Comparison of ENCODE assay signal across 8 cellular contexts in the genomic region with DNA sequence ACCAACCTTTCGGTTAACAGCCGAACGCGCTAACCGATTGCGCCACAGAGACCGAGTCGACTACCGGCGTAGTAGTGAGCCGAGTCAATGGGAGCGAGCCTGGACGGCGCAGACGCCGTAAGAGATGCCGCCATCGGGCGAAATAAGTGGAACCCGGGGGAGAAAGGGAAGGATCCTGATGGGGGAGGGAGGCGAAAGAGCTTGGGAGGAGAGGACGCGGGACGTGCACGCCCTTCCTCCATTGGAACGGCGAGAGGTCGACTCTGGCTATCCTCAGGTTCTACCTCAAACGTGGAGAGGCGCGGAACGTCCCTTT. TPM values are rescaled to one million over a fixed set of nuclear protein-coding genes. Genes with fewer than 3 reads are reported as not detected.
A peak's percentile ranks its signal among the peaks of the same experiment; 100 is the strongest.
DNase-seq lines count a peak whose midpoint lies in the region; ATAC-seq and TF ChIP-seq lines count a peak whose summit lies in the region.

No MANE protein-coding gene starts in this region.

- H2AFZ ChIP-seq in trophoblast cell (ENCODE audit: insufficient read depth, low read length, poor library complexity): peak overlapping the region; percentile 67

- peak; percentile 82 to 87 (median 86) for DNase-seq in CD4-positive, alpha-beta memory T cell
- DNase-seq in NCI-H1105 treated with DMSO at 0.1 percent for 48 hours (lab: John Stamatoyannopoulos, UW): peak; percentile 75
- peak; percentile 58 for DNase-seq in T follicular helper cell (ENCODE audit: low read depth)
- peak; percentile 92 for DNase-seq in adipocyte (ENCODE audit: low read depth)
- DNase-seq in cardiac septum (ENCODE audit: low spot score): peak; percentile 88
- peak; percentile 77 to 88 for DNase-seq in trophoblast cell
- DNase-seq in tibial nerve (ENCODE audit: low spot score in 2 of 2): peak; percentile 73 to 81

- no peak overlapping the region for H3K4ac ChIP-seq in trophoblast cell (ENCODE audit: low read depth, low read length)

- peaks cover 15% of the 10 kb centered on the region for H3K36me3 ChIP-seq in CD4-positive, alpha-beta memory T cell (ENCODE audit: insufficient read depth, low read length)
- H3K36me3 ChIP-seq in adipocyte (ENCODE audit: control insufficient read depth, insufficient read depth, low read length, severe bottlenecking) (peaks cover 18% of the 10 kb centered on the region), trophoblast cell (ENCODE audit: control insufficient read depth in 1 of 2, insufficient read depth in 2 of 2, low read length in 2 of 2) (peaks cover 20 to 23% of the 10 kb centered on the region in 2 experiments), tibial nerve (peaks cover 0 to 28% (median 4%) of the 10 kb centered on the region in 3 donors)

- H3K27me3 Mint-ChIP-seq in CD4-positive, alpha-beta memory T cell: peaks cover 9 to 18% of the 10 kb centered on the region in 2 donors

- H3K9ac ChIP-seq in adipocyte (ENCODE audit: low read length) (peak overlapping the region; percentile 86), trophoblast cell (ENCODE audit: low read length) (peak overlapping the region; percentile 42)

- peak overlapping the region; percentile 12 for H3K14ac ChIP-seq in trophoblast cell (ENCODE audit: low read length)

- no peak for TF ChIP-seq POLR2A in tibial nerve (IDR thresholded peaks at IDR 0.05)

- no peak overlapping the region for H4K12ac ChIP-seq in trophoblast cell (ENCODE audit: low read depth, low read length)

- H3K23ac ChIP-seq in trophoblast cell (ENCODE audit: low read length): no peak overlapping the region

- no peak overlapping the region for H2BK120ac ChIP-seq in trophoblast cell (ENCODE audit: insufficient read depth, low read length, poor library complexity)

- peaks cover 18 to 34% of the 10 kb centered on the region in 2 donors for H3K36me3 Mint-ChIP-seq in CD4-positive, alpha-beta memory T cell

- peak overlapping the region; percentile 84 for H3K27ac ChIP-seq in CD4-positive, alpha-beta memory T cell (ENCODE audit: low read depth, low read length)
- peak overlapping the region; percentile 28 for H3K27ac ChIP-seq in trophoblast cell (ENCODE audit: low read depth, low read length)
- peak overlapping the region; percentile 41 to 91 (median 88) for H3K27ac ChIP-seq in tibial nerve

- intact Hi-C loops in CD4-positive, alpha-beta memory T cell (cut with micrococcal nuclease): loop anchor here (1.0 to 5.0 kb wide), 10 partner anchors 23 to 401 kb away; partner anchors contain the start of genes CWC25, PIP4K2B and RPL23
- intact Hi-C loops in cardiac septum (cut with DNase I): loop anchor here (2.0 kb wide), 3 partner anchors 21 to 49 kb away; partner anchors contain the start of genes CISD3 and PIP4K2B

- peak overlapping the region; percentile 94 for H3K4me2 ChIP-seq in trophoblast cell (ENCODE audit: low read length)

- H3K18ac ChIP-seq in trophoblast cell (ENCODE audit: low read length): no peak overlapping the region

- no peak overlapping the region for H2BK12ac ChIP-seq in trophoblast cell (ENCODE audit: low read length)

- peaks cover 62% of the 10 kb centered on the region for H3K4me1 ChIP-seq in CD4-positive, alpha-beta memory T cell (ENCODE audit: insufficient read depth, low read length)
- H3K4me1 ChIP-seq in adipocyte (ENCODE audit: control insufficient read depth, insufficient read depth, low read length): peaks cover 39% of the 10 kb centered on the region
- peaks cover 9 to 14% of the 10 kb centered on the region in 2 experiments for H3K4me1 ChIP-seq in trophoblast cell (ENCODE audit: control insufficient read depth in 1 of 2, insufficient read depth in 2 of 2, low read length in 2 of 2)
- H3K4me1 ChIP-seq in tibial nerve: peaks cover 0 to 64% (median 49%) of the 10 kb centered on the region in 4 donors

- H2BK5ac ChIP-seq in trophoblast cell (ENCODE audit: low read depth, low read length, poor library complexity): no peak overlapping the region

- H3K79me2 ChIP-seq in trophoblast cell (ENCODE audit: control insufficient read depth, insufficient read depth, low read length, poor library complexity): peaks cover 28% of the 10 kb centered on the region

- peaks cover 0 to 14% (median 0%) of the 10 kb centered on the region in 8 donors for H3K9me3 Mint-ChIP-seq in CD4-positive, alpha-beta memory T cell

- peak overlapping the region; percentile 67 to 94 for H3K4me3 ChIP-seq in CD4-positive, alpha-beta memory T cell (ENCODE audit: low read length in 2 of 2)
- H3K4me3 ChIP-seq in adipocyte (ENCODE audit: low read length): peak overlapping the region; percentile 97
- peak overlapping the region; percentile 89 for H3K4me3 ChIP-seq in trophoblast cell (ENCODE audit: low read depth, low read length)
- peak overlapping the region; percentile 67 to 87 (median 76) for H3K4me3 ChIP-seq in tibial nerve

- H3K27me3 ChIP-seq in CD4-positive, alpha-beta memory T cell (ENCODE audit: insufficient read depth, low read length): peaks cover 30% of the 10 kb centered on the region
- H3K27me3 ChIP-seq in adipocyte (replicated peaks; ENCODE audit: control insufficient read depth, insufficient read depth, low read length) (no peaks in the 10 kb centered on the region), trophoblast cell (ENCODE audit: insufficient read depth, low read length) (no peaks in the 10 kb centered on the region), tibial nerve (peaks cover 0 to 3% of the 10 kb centered on the region in 2 donors)

- H3K9me3 ChIP-seq in CD4-positive, alpha-beta memory T cell (ENCODE audit: control insufficient read depth in 1 of 2, low read length in 2 of 2): no peaks in the 10 kb centered on the region
- no peaks in the 10 kb centered on the region for H3K9me3 ChIP-seq in adipocyte (ENCODE audit: control insufficient read depth, low read length)
- no peaks in the 10 kb centered on the region for H3K9me3 ChIP-seq in trophoblast cell (ENCODE audit: insufficient read depth, low read depth, low read length)
- no peaks in the 10 kb centered on the region for H3K9me3 ChIP-seq in tibial nerve

- peaks cover 30% of the 10 kb centered on the region for H3K79me1 ChIP-seq in trophoblast cell (ENCODE audit: low read length)

- no peak for TF ChIP-seq EP300 in tibial nerve (IDR thresholded peaks at IDR 0.05)

- WGBS in trophoblast cell (ENCODE audit: extremely low coverage, insufficient coverage, insufficient read length): no CpG with 5 or more reads among the region's 32 CpGs
- WGBS in tibial nerve, 2 donors: 1% methylated on average over 32 of the region's 32 CpGs

- ATAC-seq in GM21825 (IDR thresholded peaks at IDR 0.05; ENCODE audit: unreplicated experiment): peak; percentile 30

- no peak for TF ChIP-seq CTCF in tibial nerve (IDR thresholded peaks at IDR 0.05)

- POLR2A ChIA-PET in CD4-positive, alpha-beta memory T cell (lab: Charles Lee; ENCODE audit: partially characterized antibody): interaction anchor here (0.6 to 5.5 kb wide), 20 partner anchors 11 to 444 kb away, joined by 3 to 50 read pairs (median 6); partner anchors contain the start of genes CISD3, CWC25, LASP1 and MLLT6

- H3K4me1 Mint-ChIP-seq in CD4-positive, alpha-beta memory T cell: peaks cover 26 to 58% (median 45%) of the 10 kb centered on the region in 4 donors

- peak overlapping the region; percentile 30 for H4K8ac ChIP-seq in trophoblast cell (ENCODE audit: low read depth, low read length)

- peak overlapping the region; percentile 95 to 100 (median 99) for H3K4me3 Mint-ChIP-seq in CD4-positive, alpha-beta memory T cell

- no peak overlapping the region for H2AK5ac ChIP-seq in trophoblast cell (ENCODE audit: low read length)

- H4K91ac ChIP-seq in trophoblast cell (ENCODE audit: low read depth, low read length): no peak overlapping the region

- CTCF ChIA-PET in CD4-positive, alpha-beta memory T cell (lab: Charles Lee; ENCODE audit: partially characterized antibody): interaction anchor here (0.9 to 1.4 kb wide), 7 partner anchors 12 to 194 kb away, joined by 3 to 10 read pairs (median 4); no protein-coding TSS in a partner anchor

- H3K27ac Mint-ChIP-seq in CD4-positive, alpha-beta memory T cell: peak overlapping the region; percentile 93 to 100 (median 98)

RNA-seq across cellular contexts. Expression of gene PSMB3, which starts 0.8 kb away (rescaled TPM):
- total RNA-seq in CD4-positive, alpha-beta memory T cell: 10 to 100 TPM; 93.5 to 99.0 TPM
- 100 to 1,000 TPM; 391 to 517 TPM for polyA plus RNA-seq in CD4-positive, alpha-beta memory T cell
- total RNA-seq in cardiac septum (141 TPM), tibial nerve (100 to 1,000 TPM in 3 of 4 donors, 10 to 100 TPM in 1; 88.8 to 146 (median 141) TPM)
- polyA plus RNA-seq in trophoblast cell (2013): 299 and 301 TPM in 2 replicates

RNA-seq across cellular contexts. Expression of gene PCGF2, which starts 3.6 kb away (rescaled TPM):
- not detected for total RNA-seq in CD4-positive, alpha-beta memory T cell
- polyA plus RNA-seq in CD4-positive, alpha-beta memory T cell: not detected
- total RNA-seq in cardiac septum (29.3 TPM), tibial nerve (10 to 100 TPM in 3 of 4 donors, 1 to 10 TPM in 1; 7.7 to 50.0 (median 17.6) TPM)
- 42.2 and 42.5 TPM in 2 replicates for polyA plus RNA-seq in trophoblast cell (2013)

RNA-seq across cellular contexts. Expression of gene CISD3, which starts 21.6 kb away (rescaled TPM):
- total RNA-seq in CD4-positive, alpha-beta memory T cell: 10 to 100 TPM; 12.5 to 13.5 TPM
- polyA plus RNA-seq in CD4-positive, alpha-beta memory T cell: 10 to 100 TPM; 55.3 to 57.6 TPM
- 67.1 TPM for total RNA-seq in cardiac septum
- 7.1 and 7.8 TPM in 2 replicates for polyA plus RNA-seq in trophoblast cell (2013)
- 10 to 100 TPM; 10.2 to 19.2 (median 16.5) TPM for total RNA-seq in tibial nerve

RNA-seq across cellular contexts. Expression of gene MLLT6, which starts 46.7 kb away (rescaled TPM):
- 100 to 1,000 TPM; 493 to 505 TPM for total RNA-seq in CD4-positive, alpha-beta memory T cell
- polyA plus RNA-seq in CD4-positive, alpha-beta memory T cell: 10 to 100 TPM in 1 of 2 donors, 1 to 10 TPM in 1; 3.0 to 14.1 TPM
- 92.2 TPM for total RNA-seq in cardiac septum
- 15.3 and 16.2 TPM in 2 replicates for polyA plus RNA-seq in trophoblast cell (2013)
- 100 to 1,000 TPM in 2 of 4 donors, 10 to 100 TPM in 2; 83.9 to 185 (median 116) TPM for total RNA-seq in tibial nerve

RNA-seq across cellular contexts. Expression of gene PIP4K2B, which starts 47.6 kb away (rescaled TPM):
- 10 to 100 TPM; 55.9 to 66.3 TPM for total RNA-seq in CD4-positive, alpha-beta memory T cell
- 10 to 100 TPM; 10.2 to 16.6 TPM for polyA plus RNA-seq in CD4-positive, alpha-beta memory T cell
- total RNA-seq in cardiac septum: 48.4 TPM
- 22.1 and 25.2 TPM in 2 replicates for polyA plus RNA-seq in trophoblast cell (2013)
- total RNA-seq in tibial nerve: 10 to 100 TPM; 47.9 to 79.0 (median 74.8) TPM

Comparison
In these comparisons a context has a peak if more than half of its experiments do, and no peak if none do; other contexts are left out.
1. Peak in every context shown above with its lines: DNase-seq, ATAC-seq, H3K4me3 ChIP-seq and H3K27ac ChIP-seq.
2. H3K27ac ChIP-seq: peak in every context shown above with its lines; median percentile 88 in tibial nerve; 84 in CD4-positive, alpha-beta memory T cell; 28 in trophoblast cell.
3. RNA of gene PCGF2, which starts 3.6 kb away (total RNA-seq): 29.3 TPM in cardiac septum (single experiment) and 7.7 to 50.0 TPM in tibial nerve; not detected in CD4-positive, alpha-beta memory T cell; every median in the first group is over 4 times any median in the second.